8 cellular contexts compared by ENCODE assay signal in genomic region chr12:57632898-57633825, GRCh38. TPM values are rescaled to one million over a fixed set of nuclear protein-coding genes. Genes with fewer than 3 reads are reported as not detected.
DNase-seq lines count a peak whose midpoint lies in the region; ATAC-seq, FAIRE-seq and TF ChIP-seq lines count a peak whose summit lies in the region.

Gene B4GALNT1 (minus strand): TSS chr12:57633201. CDS start chr12:57632132, 1,069 bp downstream.

- TF ChIP-seq CTCF in GM10248 (IDR thresholded peaks at IDR 0.05; ENCODE audit: control extremely low read depth, extremely low read depth, low read depth, missing control alignments) (peak; percentile 86), HEK293 (tag by site-specific recombination; IDR thresholded peaks at IDR 0.05) (peak; percentile 93), K562 (IDR thresholded peaks at IDR 0.05 in 2 of 3, conservative IDR thresholded peaks at IDR 0.05 in 1 of 3; ENCODE audit: insufficient read depth in 2 of 3, low read depth in 1 of 3, low read length in 3 of 3) (peak; percentile 89 to 95 (median 92))

- CTCF ChIA-PET in GM10248 (lab: Yijun Ruan, JAX) (interaction anchor here (0.7 to 5.9 kb wide), 31 partner anchors 8 to 232 kb away, joined by 3 to 71 read pairs (median 4); partner anchors contain the start of genes ARHGAP9, ARHGEF25, OS9 and PIP4K2C), HEK293 (lab: Yijun Ruan, JAX) (interaction anchor here (0.6 to 2.3 kb wide), 25 partner anchors 9 to 848 kb away, joined by 3 to 31 read pairs (median 4); partner anchors contain the start of gene OS9), K562 (lab: Yijun Ruan, JAX; ENCODE audit: low intra/inter-chr PET ratio) (interaction anchor here (0.7 to 2.2 kb wide), 3 partner anchors 50 to 424 kb away, joined by 3 to 14 read pairs (median 3); no protein-coding TSS in a partner anchor)

- peak within 1 kb of the TSS; percentile 84 to 99 for H3K9ac ChIP-seq in K562 (ENCODE audit: insufficient read depth in 1 of 2, low read depth in 2 of 2, low read length in 2 of 2)

- H3K27me3 Mint-ChIP-seq in T-helper 2 cell treated with Interferon-gamma antibody and Interleukin-4, amounts not matched to agents 5 μg/mL and 100 μg/mL, for 36 hours (ENCODE audit: low read depth) = peaks cover 62% of the 10 kb centered on the region

- H3K4me1 ChIP-seq in HEK293 (ENCODE audit: control insufficient read depth, insufficient read depth, low read length) = no peaks in the 10 kb centered on the region
- peaks cover 0 to 26% of the 10 kb centered on the region in 2 experiments; a peak in 3 of 5 replicates for H3K4me1 ChIP-seq in K562 (replicated peaks in 1 of 2; ENCODE audit: control insufficient read depth in 2 of 2, insufficient read depth in 2 of 2, low read length in 2 of 2)

- H3K36me3 Mint-ChIP-seq in T-helper 2 cell treated with Interferon-gamma antibody and Interleukin-4, amounts not matched to agents 5 μg/mL and 100 μg/mL, for 36 hours (ENCODE audit: low read depth) = no peaks in the 10 kb centered on the region

- DNase-seq in GM10248 (ENCODE audit: extremely low spot score) = peak; percentile 85
- DNase-seq in NCI-H128 (lab: John Stamatoyannopoulos, UW; ENCODE audit: unreplicated experiment) = peak; percentile 61
- peak; percentile 63 for DNase-seq in T-helper 2 cell treated with Interferon-gamma antibody and Interleukin-4, amounts not matched to agents 5 μg/mL and 100 μg/mL, for 36 hours (ENCODE audit: low spot score)
- peak; percentile 80 to 83 (median 82) for DNase-seq in K562 (ENCODE audit: extremely low read depth in 1 of 4, low spot score in 3 of 4)
- DNase-seq in skeletal muscle cell (ENCODE audit: low read depth) = no peak
- no peak for DNase-seq in globus pallidus (ENCODE audit: low spot score)

- peak within 1 kb of the TSS; percentile 81 for H3K4me2 ChIP-seq in K562 (ENCODE audit: insufficient read depth, low read length)

- no peak within 1 kb of the TSS for H3K27ac Mint-ChIP-seq in T-helper 2 cell treated with Interferon-gamma antibody and Interleukin-4, amounts not matched to agents 5 μg/mL and 100 μg/mL, for 36 hours

- H3K4me3 Mint-ChIP-seq in T-helper 2 cell treated with Interferon-gamma antibody and Interleukin-4, amounts not matched to agents 5 μg/mL and 100 μg/mL, for 36 hours = peak within 1 kb of the TSS; percentile 80

- peak; percentile 66 to 77 for TF ChIP-seq RAD21 in K562 (CRISPR knock-in tag; conservative IDR thresholded peaks at IDR 0.05 in 1 of 2, IDR thresholded peaks at IDR 0.05 in 1 of 2)

- TF ChIP-seq POLR2A in K562 (conservative IDR thresholded peaks at IDR 0.05) = peak; percentile 71

- ATAC-seq in K562 = peak; percentile 94

- H3K9me3 Mint-ChIP-seq in T-helper 2 cell treated with Interferon-gamma antibody and Interleukin-4, amounts not matched to agents 5 μg/mL and 100 μg/mL, for 36 hours = no peaks in the 10 kb centered on the region

- TF ChIP-seq EP300 in K562 (IDR thresholded peaks at IDR 0.05; ENCODE audit: low read length) = no peak

- peaks cover 0 to 7% of the 10 kb centered on the region in 2 experiments; a peak in 1 of 3 replicates for H3K36me3 ChIP-seq in HEK293 (ENCODE audit: control insufficient read depth in 2 of 2, insufficient read depth in 1 of 2, low read length in 2 of 2)
- H3K36me3 ChIP-seq in K562 (ENCODE audit: control insufficient read depth, insufficient read depth, low read length) = peaks cover 28% of the 10 kb centered on the region; the same call in 2 of the 3 replicates

- no peaks in the 10 kb centered on the region for H3K27me3 ChIP-seq in K562 (ENCODE audit: control insufficient read depth in 2 of 2, insufficient read depth in 2 of 2, low read length in 2 of 2)

- no peaks in the 10 kb centered on the region for H3K9me3 ChIP-seq in HEK293 (ENCODE audit: control insufficient read depth, insufficient read depth, low read depth, low read length)
- H3K9me3 ChIP-seq in K562 (replicated peaks; ENCODE audit: control insufficient read depth, insufficient read depth, low read depth, low read length) = no peaks in the 10 kb centered on the region

- WGBS in K562 (ENCODE audit: insufficient coverage, low coverage, missing lambda C conversion rate) = 2% methylated on average over 58 of the region's 63 CpGs

- POLR2A ChIA-PET in GM10248 (lab: Yijun Ruan, JAX) (no interaction called here), HEK293 (lab: Yijun Ruan, JAX) (interaction anchor here (0.6 to 1.2 kb wide), 5 partner anchors 41 to 210 kb away, joined by 3 to 6 read pairs (median 4); no protein-coding TSS in a partner anchor), K562 (lab: Yijun Ruan, JAX) (interaction anchor here (0.6 to 1.1 kb wide), 9 partner anchors 9 to 409 kb away, joined by 3 to 5 read pairs (median 3); partner anchors contain the start of gene DDIT3)

- H3K4me3 ChIP-seq in HEK293 (ENCODE audit: low read depth, low read length) (peak within 1 kb of the TSS; percentile 47), K562 (peak within 1 kb of the TSS; percentile 79), iPS-11a (ENCODE audit: low read depth, low read length) (peak within 1 kb of the TSS; percentile 44), skeletal muscle cell (ENCODE audit: low read depth, low read length) (peak within 1 kb of the TSS; percentile 54)

- intact Hi-C loops in K562 (cut with micrococcal nuclease) = loop anchor here (1.0 to 2.0 kb wide), 3 partner anchors 50 to 104 kb away; partner anchors contain the start of gene OS9

- H3K79me2 ChIP-seq in K562 (ENCODE audit: control insufficient read depth, insufficient read depth, low read length) = 0 out of 3 replicates have a peak, but pooled peaks cover 5% of the 10 kb centered on the region

- no peaks in the 10 kb centered on the region for H3K9me1 ChIP-seq in K562 (ENCODE audit: control insufficient read depth, insufficient read depth, low read length)

- in situ Hi-C loops in K562 (cut with MboI) = no loop called here

- H4K20me1 ChIP-seq in K562 (replicated peaks; ENCODE audit: control insufficient read depth, insufficient read depth, low read length) = no peaks in the 10 kb centered on the region

- peaks cover 11% of the 10 kb centered on the region for H3K4me1 Mint-ChIP-seq in T-helper 2 cell treated with Interferon-gamma antibody and Interleukin-4, amounts not matched to agents 5 μg/mL and 100 μg/mL, for 36 hours (ENCODE audit: low read depth)

- peak; percentile 61 for FAIRE-seq in K562 (lab: Jason Lieb, UNC)

- peak within 1 kb of the TSS; percentile 96 for H2AFZ ChIP-seq in K562 (ENCODE audit: low read depth, low read length)

- H3K27ac ChIP-seq in HEK293 (ENCODE audit: extremely low read depth, low read depth, low read length) (no peak within 1 kb of the TSS; the same call in 1 of the 2 replicates), K562 (ENCODE audit: extremely low read depth, low read depth, low read length) (peak within 1 kb of the TSS; percentile 83)

- no TSS peak for BruUV-seq in K562 (replicated peaks; lab: Mats Ljungman, UMichigan)

TF ChIP-seq in HEK293, 187 proteins besides CTCF, POLR2A, EP300 and RAD21 (continues in another document):
- TF ChIP-seq ZNF529 (tag by site-specific recombination; IDR thresholded peaks at IDR 0.05; ENCODE audit: insufficient replicate concordance) (no peak), ZNF660 (tag by site-specific recombination; IDR thresholded peaks at IDR 0.05) (peak; percentile 66; the same call in 1 of the 2 replicates), ZBTB8A (tag by site-specific recombination; IDR thresholded peaks at IDR 0.05) (peak; percentile 95), KLF1 (tag by site-specific recombination; IDR thresholded peaks at IDR 0.05) (peak; percentile 55), ZNF2 (tag by site-specific recombination; IDR thresholded peaks at IDR 0.05) (peak; percentile 87), BCL11B (tag by site-specific recombination; IDR thresholded peaks at IDR 0.05; ENCODE audit: low read depth) (no peak), ZNF561 (tag by site-specific recombination; IDR thresholded peaks at IDR 0.05; ENCODE audit: borderline replicate concordance) (peak; percentile 75)

TF ChIP-seq in K562, 482 proteins besides CTCF, POLR2A, EP300 and RAD21 (continues in another document):
- TF ChIP-seq NCOA1 (IDR thresholded peaks at IDR 0.05; ENCODE audit: low read depth) = no peak
- TF ChIP-seq PCBP1 (IDR thresholded peaks at IDR 0.05; ENCODE audit: low read depth, low read length, poor library complexity, severe bottlenecking) = no peak
- peak; percentile 56; the same call in 1 of the 2 replicates for TF ChIP-seq E2F3 (CRISPR knock-in tag; IDR thresholded peaks at IDR 0.05)
- peak; percentile 79 for TF ChIP-seq E2F4 (CRISPR knock-in tag; IDR thresholded peaks at IDR 0.05; ENCODE audit: low read depth)
- TF ChIP-seq POLR2G (IDR thresholded peaks at IDR 0.05; ENCODE audit: low read depth, low read length) = peak; percentile 88

RNA-seq across cellular contexts. Expression of gene B4GALNT1, which starts in this region (rescaled TPM):
- total RNA-seq in K562 (2011; cell fraction: chromatin; rRNA removed; ENCODE audit: low replicate concordance) = 50.8 and 90.4 TPM in 2 replicates
- total RNA-seq in K562 (2011; cell fraction: nucleolus; rRNA removed) = 64.4 and 74.2 TPM in 2 replicates
- 62.8 and 71.3 TPM in 2 replicates for total RNA-seq in K562 (2011; cell fraction: nucleoplasm; rRNA removed)
- total RNA-seq in K562 (2014; rRNA removed) (18.3 and 21.8 TPM in 2 replicates), K562 (2014; rRNA removed; fragmentation: Illumina TruSeq; extraction: Trizol) (5.9 and 7.7 TPM in 2 replicates), K562 (2015; rRNA removed; fragmentation: Illumina TruSeq; extraction: Trizol) (9.8 and 9.9 TPM in 2 replicates), K562 (2021) (26.3 and 32.2 TPM in 2 replicates)
- polyA plus RNA-seq in K562 (2011; rRNA removed) (7.3 and 12.2 TPM in 2 replicates), K562 (2014; fragmentation: Illumina TruSeq; extraction: Trizol) (17.4 and 17.5 TPM in 2 replicates), K562 (2014; fragmentation: Nextera tagmentation; extraction: Ambion mirVana) (1 to 10 TPM; 1.0 to 1.7 TPM), K562 (2014; rRNA removed) (20.6 and 21.0 TPM in 2 replicates)
- 7.6 and 15.8 TPM in 2 replicates for polyA plus RNA-seq in K562 (2011; cell fraction: cytosol; rRNA removed)
- polyA plus RNA-seq in K562 (2011; cell fraction: nucleus; rRNA removed) = 63.0 and 75.2 TPM in 2 replicates
- polyA plus RNA-seq in K562 (2012) = 14.4 and 26.8 TPM in 2 replicates
- 6.4 and 6.5 TPM in 2 replicates for polyA minus RNA-seq in K562 (2011; rRNA and poly(A)+ RNA removed)
- polyA minus RNA-seq in K562 (2011; cell fraction: cytosol; rRNA and poly(A)+ RNA removed) = 5.6 and 11.6 TPM in 2 replicates
- 28.7 and 34.7 TPM in 2 replicates for polyA minus RNA-seq in K562 (2011; cell fraction: nucleus; rRNA and poly(A)+ RNA removed)

Comparison
In these comparisons a context has a peak if more than half of its experiments do, and no peak if none do; other contexts are left out.
1. DNase-seq: peak in GM10248 (single experiment), NCI-H128 (single experiment), T-helper 2 cell treated with Interferon-gamma antibody and Interleukin-4, amounts not matched to agents 5 μg/mL and 100 μg/mL, for 36 hours (single experiment) and K562 (4 of 4); none in skeletal muscle cell (single experiment) and globus pallidus (single experiment).
2. Peak in every context shown above with its lines, with median percentiles within 50 percentile points of each other: CTCF ChIP-seq and H3K4me3 ChIP-seq.